21 cellular contexts compared by ENCODE assay signal in the genomic region with DNA sequence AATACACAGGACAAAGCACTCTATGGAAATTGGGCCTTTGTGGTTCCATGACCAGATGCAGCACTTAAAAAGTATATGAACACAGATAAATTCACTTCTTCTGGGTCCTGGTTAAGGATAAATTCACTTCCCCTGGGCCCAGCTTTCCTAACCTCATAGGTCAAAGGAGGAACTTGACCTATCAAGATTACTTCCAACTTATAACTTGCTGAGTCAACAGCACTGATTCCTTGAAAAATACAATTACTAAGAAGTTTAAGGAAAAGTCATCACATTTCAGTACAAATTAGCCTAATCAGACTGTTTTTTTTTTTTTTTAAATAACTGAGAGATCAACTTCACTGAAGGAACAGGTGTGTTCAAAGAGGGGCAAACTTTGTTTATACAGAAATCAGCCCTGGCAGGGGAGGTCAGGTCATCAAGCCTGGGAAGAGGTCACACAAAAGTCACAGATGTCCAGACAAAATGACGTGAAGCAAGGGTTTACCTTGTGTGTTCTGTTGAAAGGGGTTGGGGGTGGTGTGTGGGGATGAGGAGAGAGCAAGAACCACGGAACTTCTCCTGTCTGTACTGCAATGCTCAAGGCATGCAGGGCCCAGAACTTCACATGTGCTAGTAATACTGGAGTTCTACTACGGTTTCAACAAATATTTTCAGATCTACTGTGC. TPM values are rescaled to one million over a fixed set of nuclear protein-coding genes. Genes with fewer than 3 reads are reported as not detected.
DNase-seq lines count a peak whose midpoint lies in the region; ATAC-seq, FAIRE-seq and TF ChIP-seq lines count a peak whose summit lies in the region.
"Had no signal": no experiment of that assay in that cellular context is flagged by ENCODE, and none has a peak within 500 bp of the region (broad histone marks: within the 10 kb centered on the region; RNA-seq: fewer than 3 reads in every experiment).

No MANE protein-coding gene starts in this region.

- POLR2A ChIA-PET in IMR-90 (lab: Charles Lee; ENCODE audit: unreplicated experiment), result no interaction called here

- DNase-seq in IMR-90 (no peak), astrocyte (ENCODE audit: low read depth) (no peak), esophagus squamous epithelium (lab: John Stamatoyannopoulos, UW) (no peak), nephron progenitor cell (no peak), H54 (ENCODE audit: insufficient read length, low spot score) (no peak), caudate nucleus (lab: John Stamatoyannopoulos, UW) (no peak)
- no peak for DNase-seq in stimulated activated CD4-positive, alpha-beta T cell treated with anti-CD3 and anti-CD28 coated beads, Interleukin-15, amount 100 ng/mL, for 24 hours
- DNase-seq: DMS79, GM23248, NCI-H1092 treated with DMSO at 0.1 percent for 48 hours, NCI-H2081, NCI-H2171 treated with DMSO at 0.1 percent for 48 hours, NCI-H446, Peyer's patch, SHP77 had no signal

- H3K23ac ChIP-seq in IMR-90 (ENCODE audit: low read depth, low read length), result no peak overlapping the region

- TF ChIP-seq POLR2A in IMR-90 (IDR thresholded peaks at IDR 0.05; ENCODE audit: low read depth, low read length), result no peak
- TF ChIP-seq POLR2A in esophagus squamous epithelium (IDR thresholded peaks at IDR 0.05), result no peak
- TF ChIP-seq POLR2A in H54 (IDR thresholded peaks at IDR 0.05; ENCODE audit: low read depth, low read length), result no peak

- H3K4me1 ChIP-seq in IMR-90 (ENCODE audit: control insufficient read depth, insufficient read depth, low read length) (peaks cover 2% of the 10 kb centered on the region; the same call in 1 of the 2 replicates), astrocyte (ENCODE audit: insufficient read depth, low read length) (no peaks in the 10 kb centered on the region), esophagus squamous epithelium (peaks cover 0 to 49% (median 10%) of the 10 kb centered on the region in 3 donors)
- H3K4me1 ChIP-seq: Peyer's patch had no signal

- H3K79me1 ChIP-seq in IMR-90 (ENCODE audit: low read depth in 1 of 2, low read length in 2 of 2), result peaks cover 18 to 54% of the 10 kb centered on the region in 2 experiments

- H4K91ac ChIP-seq in IMR-90 (ENCODE audit: insufficient read depth, low read depth, low read length), result no peak overlapping the region

- H3K27ac Mint-ChIP-seq in astrocyte (ENCODE audit: unreplicated experiment), result peak overlapping the region; percentile 47
- peak overlapping the region; percentile 72 for H3K27ac Mint-ChIP-seq in nephron progenitor cell

- H3K27me3 Mint-ChIP-seq in astrocyte (ENCODE audit: low read depth, unreplicated experiment) (no peaks in the 10 kb centered on the region), nephron progenitor cell (ENCODE audit: low read depth, poor library complexity) (peaks cover 5% of the 10 kb centered on the region)

- H3K79me2 ChIP-seq in astrocyte (ENCODE audit: insufficient read depth, low read length), result peaks cover 2% of the 10 kb centered on the region

- no peak overlapping the region for H2AFZ ChIP-seq in IMR-90 (replicated peaks; ENCODE audit: low read length, poor library complexity)
- no peak overlapping the region for H2AFZ ChIP-seq in astrocyte (ENCODE audit: low read depth, low read length)
- H2AFZ ChIP-seq: GM23248 had no signal

- no peak overlapping the region for H2BK20ac ChIP-seq in IMR-90 (ENCODE audit: low read depth, low read length)

- dilution Hi-C loops in IMR-90 (cut with HindIII; ENCODE audit: low sequenced_read_pairs, unreplicated experiment), result no loop called here

- H3K4me2 ChIP-seq in IMR-90 (ENCODE audit: low read depth, low read length), result no peak overlapping the region
- no peak overlapping the region for H3K4me2 ChIP-seq in astrocyte (ENCODE audit: low read length)

- peaks cover 46% of the 10 kb centered on the region for H3K36me3 ChIP-seq in IMR-90 (ENCODE audit: control insufficient read depth, insufficient read depth, low read length)
- H3K36me3 ChIP-seq in astrocyte (ENCODE audit: insufficient read depth, low read length), result peaks cover 48% of the 10 kb centered on the region
- H3K36me3 ChIP-seq in esophagus squamous epithelium, result peaks cover 15 to 100% (median 27%) of the 10 kb centered on the region in 3 donors

- no peak for FAIRE-seq in astrocyte (lab: Jason Lieb, UNC)
- no peak for FAIRE-seq in H54 (lab: Jason Lieb, UNC)
- FAIRE-seq: D721Med, HTR-8/SVneo had no signal

- ATAC-seq in IMR-90 (ENCODE audit: low read depth) (no peak), GM21723 (IDR thresholded peaks at IDR 0.05; ENCODE audit: unreplicated experiment) (no peak)
- ATAC-seq: HCT116 had no signal

- H3K9ac ChIP-seq in IMR-90 (ENCODE audit: low read depth, low read length) (no peak overlapping the region), astrocyte (ENCODE audit: low read length) (no peak overlapping the region)
- H3K9ac ChIP-seq: BLaER1 treated with 17β-estradiol and CSF1 and Interleukin-3, amounts not matched to agents 10 nM and 100 nM; GM23248 had no signal

- in situ Hi-C loops in IMR-90 (cut with MboI; ENCODE audit: low sequenced_read_pairs), result no loop called here

- H2BK120ac ChIP-seq in IMR-90 (ENCODE audit: low read depth, low read length), result no peak overlapping the region

- H2BK15ac ChIP-seq in IMR-90 (ENCODE audit: low read depth, low read length), result no peak overlapping the region

- H3K36me3 Mint-ChIP-seq in astrocyte (ENCODE audit: low read depth, unreplicated experiment) (peaks cover 29% of the 10 kb centered on the region), nephron progenitor cell (ENCODE audit: low read depth) (peaks cover 94% of the 10 kb centered on the region)

- TF ChIP-seq CTCF in IMR-90 (conservative IDR thresholded peaks at IDR 0.05; ENCODE audit: low read depth, low read length) (no peak), astrocyte (IDR thresholded peaks at IDR 0.05; ENCODE audit: insufficient read depth, low read depth, low read length) (no peak), esophagus squamous epithelium (IDR thresholded peaks at IDR 0.05) (no peak), nephron progenitor cell (IDR thresholded peaks at IDR 0.05) (no peak)

- no peak for TF ChIP-seq RAD21 in IMR-90 (IDR thresholded peaks at IDR 0.05; ENCODE audit: low read length)

- H4K20me1 ChIP-seq in IMR-90 (ENCODE audit: insufficient read depth, low read length) (peaks cover 7% of the 10 kb centered on the region; the same call in 1 of the 2 replicates), astrocyte (ENCODE audit: insufficient read depth, low read length) (peaks cover 7% of the 10 kb centered on the region)

- H3K18ac ChIP-seq in IMR-90 (ENCODE audit: low read depth, low read length), result no peak overlapping the region

- H3K27ac ChIP-seq in IMR-90 (ENCODE audit: insufficient read depth, low read length) (no peak overlapping the region), astrocyte (ENCODE audit: low read depth, low read length) (no peak overlapping the region), esophagus squamous epithelium (peak overlapping the region; percentile 44 to 62 (median 50)), caudate nucleus (ENCODE audit: low read depth, low read length) (no peak overlapping the region)
- H3K27ac ChIP-seq: BLaER1 treated with 17β-estradiol and CSF1 and Interleukin-3, amounts not matched to agents 10 nM and 100 nM; GM23248; Peyer's patch; SK-N-MC had no signal

- H3K4me3 Mint-ChIP-seq in astrocyte (ENCODE audit: unreplicated experiment) (no peak overlapping the region), nephron progenitor cell (no peak overlapping the region)

- intact Hi-C loops in IMR-90 (cut with micrococcal nuclease) (no loop called here), esophagus squamous epithelium (cut with DNase I) (no loop called here)

- H3K4me3 ChIP-seq in IMR-90 (ENCODE audit: insufficient read depth, low read depth, low read length) (no peak overlapping the region), astrocyte (ENCODE audit: insufficient read depth, low read depth, low read length) (no peak overlapping the region), esophagus squamous epithelium (no peak overlapping the region)
- H3K4me3 ChIP-seq: BLaER1 treated with 17β-estradiol and CSF1 and Interleukin-3, amounts not matched to agents 10 nM and 100 nM; GM23248; Peyer's patch; SK-N-MC had no signal

- H3K14ac ChIP-seq in IMR-90 (replicated peaks; ENCODE audit: low read depth, low read length), result no peak overlapping the region

- no peak overlapping the region for H4K5ac ChIP-seq in IMR-90 (ENCODE audit: low read depth, low read length)

- H3K9me3 Mint-ChIP-seq in astrocyte (ENCODE audit: unreplicated experiment) (no peaks in the 10 kb centered on the region), nephron progenitor cell (peaks cover 9% of the 10 kb centered on the region)

- H2AK9ac ChIP-seq in IMR-90 (replicated peaks; ENCODE audit: low read depth, low read length, poor library complexity), result no peak overlapping the region

- H3K27me3 ChIP-seq in IMR-90 (ENCODE audit: control insufficient read depth, insufficient read depth, low read length), result no peaks in the 10 kb centered on the region
- H3K27me3 ChIP-seq in astrocyte (ENCODE audit: insufficient read depth, low read length), result no peaks in the 10 kb centered on the region
- no peaks in the 10 kb centered on the region for H3K27me3 ChIP-seq in esophagus squamous epithelium
- H3K27me3 ChIP-seq: BLaER1 treated with 17β-estradiol and CSF1 and Interleukin-3, amounts not matched to agents 10 nM and 100 nM; Peyer's patch had no signal

- H2BK5ac ChIP-seq in IMR-90 (ENCODE audit: low read depth, low read length, poor library complexity, severe bottlenecking), result no peak overlapping the region

- 100% methylated on average over 1 of the region's 3 CpGs; no CpG with 5 or more reads in 1 of the 2 experiments for WGBS in IMR-90 (ENCODE audit: extremely low coverage in 2 of 2, insufficient read length in 1 of 2), 2 experiments
- WGBS in esophagus squamous epithelium, 2 donors, result 44 to 77% methylated on average over 3 of the region's 3 CpGs

- no peaks in the 10 kb centered on the region for H3K9me3 ChIP-seq in IMR-90 (ENCODE audit: control insufficient read depth, insufficient read depth, low read length)
- no peaks in the 10 kb centered on the region for H3K9me3 ChIP-seq in astrocyte (ENCODE audit: insufficient read depth, low read depth, low read length)
- H3K9me3 ChIP-seq in esophagus squamous epithelium, result no peaks in the 10 kb centered on the region
- H3K9me3 ChIP-seq: Peyer's patch had no signal

- H2AK5ac ChIP-seq in IMR-90 (ENCODE audit: low read depth, low read length), result no peak overlapping the region

- CTCF ChIA-PET in IMR-90 (lab: Yijun Ruan, JAX), result no interaction called here

- H3K9me1 ChIP-seq in IMR-90 (ENCODE audit: insufficient read depth, low read length), result peaks cover 9% of the 10 kb centered on the region

- H4K8ac ChIP-seq in IMR-90 (ENCODE audit: low read depth in 2 of 2, low read length in 2 of 2), result no peak overlapping the region

- no peak overlapping the region for H3K4ac ChIP-seq in IMR-90 (ENCODE audit: low read depth, low read length)

- H3K56ac ChIP-seq in IMR-90 (ENCODE audit: extremely low read depth, insufficient read depth, low read length), result no peak overlapping the region

- H3K4me1 Mint-ChIP-seq in astrocyte (ENCODE audit: low read depth, unreplicated experiment) (peaks cover 14% of the 10 kb centered on the region), nephron progenitor cell (peaks cover 11% of the 10 kb centered on the region)

- no TSS peak for BruUV-seq in IMR-90 (replicated peaks; lab: Mats Ljungman, UMichigan)

RNA-seq across cellular contexts. Expression of gene PPP4R1, which starts 55.8 kb away (rescaled TPM):
- 123 and 131 TPM in 2 replicates for total RNA-seq in IMR-90 (2012; rRNA removed)
- 70.9 and 80.6 TPM in 2 replicates for polyA plus RNA-seq in IMR-90 (2012; rRNA removed)
- polyA plus RNA-seq in IMR-90 (2012; cell fraction: cytosol; rRNA removed), result 40.7 and 121 TPM in 2 replicates
- polyA plus RNA-seq in IMR-90 (2012; cell fraction: nucleus; rRNA removed; ENCODE audit: low replicate concordance), result 131 and 135 TPM in 2 replicates
- total RNA-seq in astrocyte, result 131 and 132 TPM in 2 replicates
- 100 to 1,000 TPM; 129 to 233 (median 186) TPM for total RNA-seq in esophagus squamous epithelium

Comparison
In these comparisons a context has a peak if more than half of its experiments do, and no peak if none do; other contexts are left out.
1. H3K27ac ChIP-seq: peak in esophagus squamous epithelium (4 of 4); none in IMR-90 (single experiment), astrocyte (single experiment) and caudate nucleus (single experiment).